ENCODE assay signal across 2 cellular contexts in genomic region chr13:32414580-32414979, GRCh38.
A peak's percentile ranks its signal among the peaks of the same experiment; 100 is the strongest.
TF ChIP-seq lines count a peak whose summit lies in the region.

No MANE protein-coding gene starts in this region.

TF ChIP-seq in liver, 16 proteins besides CTCF, POLR2A, EP300 and RAD21:
- peak; percentile 72 for TF ChIP-seq REST (IDR thresholded peaks at IDR 0.05)
- TF ChIP-seq TAF1 (conservative IDR thresholded peaks at IDR 0.05), result no peak
- peak in 1 of 2 donors; percentile 71 for TF ChIP-seq RXRA (IDR thresholded peaks at IDR 0.05)
- TF ChIP-seq YY1 (IDR thresholded peaks at IDR 0.05), result no peak
- peak in 1 of 2 donors; percentile 52 for TF ChIP-seq HNF4A (conservative IDR thresholded peaks at IDR 0.05)
- no peak for TF ChIP-seq ATF3 (IDR thresholded peaks at IDR 0.05)
- peak in 1 of 2 donors; percentile 7 for TF ChIP-seq EGR1 (IDR thresholded peaks at IDR 0.05; ENCODE audit: low read depth in 2 of 2)
- TF ChIP-seq ZBTB33 (IDR thresholded peaks at IDR 0.05), result peak; percentile 18
- peak in 1 of 2 donors; percentile 57 for TF ChIP-seq JUND (IDR thresholded peaks at IDR 0.05)
- no peak for TF ChIP-seq FOXA1 (IDR thresholded peaks at IDR 0.05)
- TF ChIP-seq MAX (IDR thresholded peaks at IDR 0.05), result peak; percentile 31
- TF ChIP-seq SP1 (IDR thresholded peaks at IDR 0.05), result peak; percentile 90

TF ChIP-seq in HepG2, 621 proteins besides CTCF, POLR2A, EP300 and RAD21 (continued from another document):
- TF ChIP-seq ZBTB14 (CRISPR knock-in tag; IDR thresholded peaks at IDR 0.05) (no peak), HNRNPL (IDR thresholded peaks at IDR 0.05; ENCODE audit: low read depth, low read length) (no peak), ZSCAN22 (CRISPR knock-in tag; IDR thresholded peaks at IDR 0.05) (no peak), ZFP36L2 (CRISPR knock-in tag; IDR thresholded peaks at IDR 0.05) (no peak), ZNF17 (CRISPR knock-in tag; IDR thresholded peaks at IDR 0.05) (no peak), ARHGAP35 (CRISPR knock-in tag; IDR thresholded peaks at IDR 0.05; ENCODE audit: borderline replicate concordance) (no peak), ZC3H4 (CRISPR knock-in tag; IDR thresholded peaks at IDR 0.05; ENCODE audit: borderline replicate concordance) (no peak), XRCC5 (optimal IDR thresholded peaks at IDR 0.05; ENCODE audit: low read length) (no peak), ZNF597 (CRISPR knock-in tag; IDR thresholded peaks at IDR 0.05) (no peak), ARNT2 (CRISPR knock-in tag; IDR thresholded peaks at IDR 0.05; ENCODE audit: low read depth) (no peak), SOX6 (IDR thresholded peaks at IDR 0.05) (no peak), SOX6 (CRISPR knock-in tag; IDR thresholded peaks at IDR 0.05) (no peak), HDAC2 (CRISPR knock-in tag; IDR thresholded peaks at IDR 0.05) (no peak), KLF16 (CRISPR knock-in tag; IDR thresholded peaks at IDR 0.05) (no peak), HOXA3 (CRISPR knock-in tag; IDR thresholded peaks at IDR 0.05) (no peak)
